9 cellular contexts compared by ENCODE assay signal in genomic region chr13:42574011-42574410, GRCh38. TPM values are rescaled to one million over a fixed set of nuclear protein-coding genes. Genes with fewer than 3 reads are reported as not detected.
DNase-seq lines count a peak whose midpoint lies in the region; ATAC-seq lines count a peak whose summit lies in the region.
"Had no signal": no experiment of that assay in that cellular context is flagged by ENCODE, and none has a peak within 500 bp of the region (broad histone marks: within the 10 kb centered on the region; RNA-seq: fewer than 3 reads in every experiment).

TNFSF11 (plus strand) TSS chr13:42574152; CDS start chr13:42574304, 152 bp downstream.

- peaks cover 26% of the 10 kb centered on the region for H3K27me3 Mint-ChIP-seq in activated CD4-positive, alpha-beta memory T cell treated with anti-CD3 and anti-CD28 coated beads for 36 hours

- CTCF ChIA-PET in activated CD4-positive, alpha-beta memory T cell treated with anti-CD3 and anti-CD28 coated beads for 36 hours (lab: Charles Lee), result interaction anchor here (1.2 kb wide), 1 partner anchor 301 kb away, joined by 3 read pairs; no protein-coding TSS in a partner anchor

- H3K9me3 Mint-ChIP-seq in activated CD4-positive, alpha-beta memory T cell treated with anti-CD3 and anti-CD28 coated beads for 36 hours, result peaks cover 9% of the 10 kb centered on the region

- ATAC-seq in GM18867 (IDR thresholded peaks at IDR 0.05; ENCODE audit: unreplicated experiment) (peak; percentile 6), HG02763 (IDR thresholded peaks at IDR 0.05; ENCODE audit: unreplicated experiment) (peak; percentile 23), HG03469 (IDR thresholded peaks at IDR 0.05; ENCODE audit: unreplicated experiment) (no peak)

- H3K27ac Mint-ChIP-seq in activated CD4-positive, alpha-beta memory T cell treated with anti-CD3 and anti-CD28 coated beads for 36 hours, result peak within 1 kb of the TSS; percentile 55

- intact Hi-C loops in activated CD4-positive, alpha-beta memory T cell treated with anti-CD3 and anti-CD28 coated beads for 36 hours (cut with micrococcal nuclease), result loop anchor here (2.0 to 10.0 kb wide), 4 partner anchors 167 to 302 kb away; partner anchors contain the start of gene AKAP11

- no peaks in the 10 kb centered on the region for H3K36me3 Mint-ChIP-seq in activated CD4-positive, alpha-beta memory T cell treated with anti-CD3 and anti-CD28 coated beads for 36 hours

- POLR2A ChIA-PET in activated CD4-positive, alpha-beta memory T cell treated with anti-CD3 and anti-CD28 coated beads for 36 hours (lab: Charles Lee), result interaction anchor here (1.3 to 1.5 kb wide), 2 partner anchors 11 to 177 kb away, joined by 4 read pairs; no protein-coding TSS in a partner anchor

- H3K4me3 Mint-ChIP-seq in activated CD4-positive, alpha-beta memory T cell treated with anti-CD3 and anti-CD28 coated beads for 36 hours, result peak within 1 kb of the TSS; percentile 73

- peak; percentile 33 for DNase-seq in activated CD4-positive, alpha-beta memory T cell treated with anti-CD3 and anti-CD28 coated beads for 36 hours
- DNase-seq in iPS DF 19.7 (ENCODE audit: low read depth, low spot score), result peak; percentile 67
- DNase-seq in stimulated activated CD4-positive, alpha-beta T cell treated with anti-CD3 and anti-CD28 coated beads, Interleukin-1b, Interleukin-23, amount 100 ng/mL, for 48 hours, result peak; percentile 22
- DNase-seq in NCI-H510A (lab: John Stamatoyannopoulos, UW), result no peak
- DNase-seq in KG1 (lab: John Stamatoyannopoulos, UW), result no peak

- peaks cover 34% of the 10 kb centered on the region for H3K4me1 Mint-ChIP-seq in activated CD4-positive, alpha-beta memory T cell treated with anti-CD3 and anti-CD28 coated beads for 36 hours (ENCODE audit: low read depth)

RNA-seq across cellular contexts. Expression of gene TNFSF11, which starts in this region (rescaled TPM):
- total RNA-seq in activated CD4-positive, alpha-beta memory T cell treated with anti-CD3 and anti-CD28 coated beads for 36 hours, result 1 to 10 TPM; 3.7 to 4.5 TPM
- total RNA-seq: renal cortical epithelial cell had no signal

Comparison
In these comparisons a context has a peak if more than half of its experiments do, and no peak if none do; other contexts are left out.
1. DNase-seq: peak in activated CD4-positive, alpha-beta memory T cell treated with anti-CD3 and anti-CD28 coated beads for 36 hours (single experiment), iPS DF 19.7 (single experiment) and stimulated activated CD4-positive, alpha-beta T cell treated with anti-CD3 and anti-CD28 coated beads, Interleukin-1b, Interleukin-23, amount 100 ng/mL, for 48 hours (single experiment); none in NCI-H510A (single experiment) and KG1 (single experiment).